Comparison of ENCODE assay signal across 8 cellular contexts in the genomic region with DNA sequence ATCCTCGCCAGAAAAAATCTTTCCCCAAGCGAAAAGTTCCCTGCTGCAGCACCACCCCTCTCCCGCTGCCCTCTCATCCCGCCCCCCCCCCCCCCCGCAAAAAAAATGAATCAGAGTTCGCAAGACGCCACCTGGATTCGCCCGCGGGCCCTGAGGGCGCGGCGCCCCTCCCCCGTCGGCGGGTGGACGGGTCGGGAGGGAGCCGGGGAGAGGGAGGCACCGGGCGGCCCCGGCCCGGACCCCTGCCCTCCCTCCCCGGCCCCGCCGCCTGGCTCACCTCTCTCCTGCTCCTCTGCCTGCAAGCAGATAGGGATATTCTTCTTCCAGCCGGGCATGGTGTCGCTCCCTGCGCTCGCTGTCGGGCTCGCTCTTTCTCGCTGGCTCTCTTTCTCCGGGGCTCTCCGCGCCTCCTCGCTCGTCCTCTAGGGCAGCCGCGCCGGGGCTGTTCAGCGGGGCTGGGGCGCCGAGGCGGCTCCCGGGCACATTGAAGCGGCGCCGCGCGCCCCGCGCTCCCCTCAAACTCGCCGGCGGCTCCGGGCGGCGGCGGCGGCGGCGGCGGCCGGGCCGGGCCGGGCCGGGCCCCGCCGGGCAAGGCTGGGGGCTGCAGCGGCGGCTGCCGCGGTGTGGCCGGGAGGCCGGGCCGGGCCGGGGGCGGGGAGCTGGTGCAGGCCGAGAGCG.
A peak's percentile ranks its signal among the peaks of the same experiment; 100 is the strongest.
DNase-seq lines count a peak whose midpoint lies in the region; ATAC-seq and TF ChIP-seq lines count a peak whose summit lies in the region.

No MANE protein-coding gene starts in this region.

- H3K27me3 Mint-ChIP-seq in neural crest cell (ENCODE audit: low read depth): peaks cover 15% of the 10 kb centered on the region

- no peaks in the 10 kb centered on the region for H3K9me3 Mint-ChIP-seq in neural crest cell

- peak; percentile 67 for ATAC-seq in HG02885 (IDR thresholded peaks at IDR 0.05; ENCODE audit: poor library complexity, unreplicated experiment)

- H3K4me3 Mint-ChIP-seq in neural crest cell: peak overlapping the region; percentile 96

- H3K27ac Mint-ChIP-seq in neural crest cell (ENCODE audit: unreplicated experiment): peak overlapping the region; percentile 97

- TF ChIP-seq CTCF in neural crest cell (conservative IDR thresholded peaks at IDR 0.05): no peak

- DNase-seq in SIG-M5 treated with dmso at 0.1 percent for 504 hours (lab: John Stamatoyannopoulos, UW; ENCODE audit: unreplicated experiment) (peak; percentile 11), SIG-M5 (lab: John Stamatoyannopoulos, UW) (no peak), NCI-H2196 treated with DMSO at 0.1 percent for 48 hours (lab: John Stamatoyannopoulos, UW; ENCODE audit: unreplicated experiment) (peak; percentile 55), activated T-cell treated with anti-CD3 and anti-CD28 coated beads for 24 hours (ENCODE audit: low read depth) (peak; percentile 20), fibroblast of gingiva (ENCODE audit: low read depth) (peak; percentile 13), neural crest cell (ENCODE audit: low read depth, low spot score) (peak; percentile 48), MV-4-11 (lab: John Stamatoyannopoulos, UW) (no peak)

- peaks cover 31% of the 10 kb centered on the region for H3K4me1 Mint-ChIP-seq in neural crest cell

- H3K36me3 Mint-ChIP-seq in neural crest cell (ENCODE audit: low read depth): no peaks in the 10 kb centered on the region

Comparison
In these comparisons a context has a peak if more than half of its experiments do, and no peak if none do; other contexts are left out.
1. DNase-seq: peak in SIG-M5 treated with dmso at 0.1 percent for 504 hours (single experiment), NCI-H2196 treated with DMSO at 0.1 percent for 48 hours (single experiment), activated T-cell treated with anti-CD3 and anti-CD28 coated beads for 24 hours (single experiment), fibroblast of gingiva (single experiment) and neural crest cell (single experiment); none in SIG-M5 (single experiment) and MV-4-11 (single experiment).